In genomic region chr10:133456041-133456951, GRCh38 we compare ENCODE assay signal across 32 cellular contexts. TPM values are rescaled to one million over a fixed set of nuclear protein-coding genes. Genes with fewer than 3 reads are reported as not detected.
DNase-seq lines count a peak whose midpoint lies in the region; ATAC-seq, FAIRE-seq and TF ChIP-seq lines count a peak whose summit lies in the region.
"Had no signal": no experiment of that assay in that cellular context is flagged by ENCODE, and none has a peak within 500 bp of the region (broad histone marks: within the 10 kb centered on the region; RNA-seq: fewer than 3 reads in every experiment).

No MANE protein-coding gene starts in this region.

- 84% methylated on average over 12 of the region's 46 CpGs for WGBS in mammary epithelial cell (ENCODE audit: low coverage, missing lambda C conversion rate)
- WGBS in lung, 2 donors: 87 to 91% methylated on average over 46 of the region's 46 CpGs

- H3K9me3 Mint-ChIP-seq in HFFc6: no peaks in the 10 kb centered on the region; the same call in 1 of the 2 replicates
- H3K9me3 Mint-ChIP-seq: CD4-positive, alpha-beta T cell; T-helper 1 cell treated with Interleukin-12 subunit alpha and Interleukin-12 subunit beta and Interleukin-4 antibody, amounts not matched to agents 30 μg/mL and 1 μg/mL, for 36 hours had no signal

- in situ Hi-C loops in mammary epithelial cell (cut with MboI; ENCODE audit: low sequenced_read_pairs in 2 of 2): no loop called here

- H3K4me2 ChIP-seq in mammary epithelial cell (ENCODE audit: insufficient read depth, low read depth, low read length): no peak overlapping the region

- H3K36me3 ChIP-seq in breast epithelium: no peaks in the 10 kb centered on the region
- no peaks in the 10 kb centered on the region for H3K36me3 ChIP-seq in mammary epithelial cell (ENCODE audit: insufficient read depth, low read length)
- no peaks in the 10 kb centered on the region for H3K36me3 ChIP-seq in lung (ENCODE audit: control insufficient read depth in 2 of 2, insufficient read depth in 2 of 2, low read length in 2 of 2)
- H3K36me3 ChIP-seq: ascending aorta, cardiac muscle cell, pancreas, uterus had no signal

- no peaks in the 10 kb centered on the region for H4K20me1 ChIP-seq in mammary epithelial cell (ENCODE audit: insufficient read depth, low read length)

- no peaks in the 10 kb centered on the region for H3K79me2 ChIP-seq in mammary epithelial cell (ENCODE audit: insufficient read depth, low read length)

- no TSS peak for BruUV-seq in mammary epithelial cell (replicated peaks; lab: Mats Ljungman, UMichigan)

- DNase-seq in breast epithelium (ENCODE audit: low spot score in 2 of 2) (peak; percentile 2 to 47), mammary epithelial cell (no peak), T-helper 17 cell (no peak), lung (ENCODE audit: low spot score) (peak; percentile 27), urothelium cell line (ENCODE audit: low spot score) (no peak), DMS79 (lab: John Stamatoyannopoulos, UW) (no peak), HFFc6 (no peak)
- no peak for DNase-seq in stimulated activated CD4-positive, alpha-beta T cell treated with anti-CD3 and anti-CD28 coated beads, Interleukin-4, amount 100 ng/mL, for 1 hour
- DNase-seq: activated CD4-positive, CD25-positive, alpha-beta regulatory T cell treated with anti-CD3 and anti-CD28 coated beads, Interleukin-2, amount 50 U/mL, for 72 hours; activated CD8-positive, alpha-beta memory T cell treated with anti-CD3 and anti-CD28 coated beads for 24 hours; activated gamma-delta T cell treated with Interleukin-2 at 50 U/mL for 16 hours; activated T-cell treated with anti-CD3 and anti-CD28 coated beads for 4 hours; CD4-positive, alpha-beta T cell; foreskin fibroblast; NCI-H1105 treated with DMSO at 0.1 percent for 48 hours; NCI-H1930; NCI-H2171 treated with DMSO at 0.1 percent for 48 hours; NCI-H510A treated with DMSO at 0.1 percent for 48 hours; OCI-M1; retina; stimulated activated naive CD4-positive, alpha-beta T cell had no signal

- H3K9ac ChIP-seq in mammary epithelial cell (ENCODE audit: insufficient read depth, low read length): no peak overlapping the region

- H3K4me3 Mint-ChIP-seq in T-helper 17 cell: peak overlapping the region; percentile 31
- H3K4me3 Mint-ChIP-seq in HFFc6: no peak overlapping the region
- H3K4me3 Mint-ChIP-seq: CD4-positive, alpha-beta T cell; nephron; T-helper 1 cell treated with Interleukin-12 subunit alpha and Interleukin-12 subunit beta and Interleukin-4 antibody, amounts not matched to agents 30 μg/mL and 1 μg/mL, for 36 hours had no signal

- H3K27me3 ChIP-seq in breast epithelium (no peaks in the 10 kb centered on the region), mammary epithelial cell (ENCODE audit: insufficient read depth, low read length) (no peaks in the 10 kb centered on the region), lung (ENCODE audit: control insufficient read depth, insufficient read depth) (no peaks in the 10 kb centered on the region)
- H3K27me3 ChIP-seq: ascending aorta, cardiac muscle cell, pancreas, uterus had no signal

- TF ChIP-seq POLR2A in breast epithelium (IDR thresholded peaks at IDR 0.05): no peak

- no peak for TF ChIP-seq CTCF in breast epithelium (IDR thresholded peaks at IDR 0.05)
- no peak for TF ChIP-seq CTCF in mammary epithelial cell (conservative IDR thresholded peaks at IDR 0.05 in 1 of 2, IDR thresholded peaks at IDR 0.05 in 1 of 2; ENCODE audit: extremely low read depth in 1 of 2, insufficient read depth in 1 of 2, low read depth in 1 of 2, low read length in 2 of 2)
- TF ChIP-seq CTCF in lung (IDR thresholded peaks at IDR 0.05; ENCODE audit: control extremely low read depth, extremely low read depth): no peak
- no peak for TF ChIP-seq CTCF in HFFc6 (IDR thresholded peaks at IDR 0.05)

- CTCF ChIA-PET in mammary epithelial cell (lab: Charles Lee; ENCODE audit: low non-redundant PET): no interaction called here

- peaks cover 6% of the 10 kb centered on the region for H3K36me3 Mint-ChIP-seq in T-helper 17 cell (ENCODE audit: low read depth)
- H3K36me3 Mint-ChIP-seq in HFFc6 (ENCODE audit: low read depth): peaks cover 12% of the 10 kb centered on the region

- peak; percentile 37 for FAIRE-seq in urothelium cell line (lab: Jason Lieb, UNC)
- FAIRE-seq: islet of Langerhans, pancreas had no signal

- no peak for ATAC-seq in T-helper 17 cell
- ATAC-seq in lung (ENCODE audit: insufficient read depth, low FRiP score): no peak
- ATAC-seq: pancreas, SK-N-SH treated with all-trans-retinoic acid at 6 μM for 48 hours had no signal

- H3K9me3 ChIP-seq in breast epithelium (peaks cover 0 to 7% of the 10 kb centered on the region in 2 donors), mammary epithelial cell (replicated peaks; ENCODE audit: insufficient read depth, low read length) (peaks cover 29% of the 10 kb centered on the region), T-helper 17 cell (ENCODE audit: control insufficient read depth, low read length, poor library complexity, severe bottlenecking) (no peaks in the 10 kb centered on the region), lung (ENCODE audit: control insufficient read depth in 2 of 2, insufficient read depth in 1 of 2, low read length in 1 of 2) (peaks cover 0 to 2% of the 10 kb centered on the region in 2 donors)
- H3K9me3 ChIP-seq: ascending aorta, pancreas, uterus had no signal

- dilution Hi-C loops in mammary epithelial cell (cut with HindIII; ENCODE audit: low sequenced_read_pairs): no loop called here

- no peak overlapping the region for H2AFZ ChIP-seq in mammary epithelial cell (ENCODE audit: low read depth, low read length)

- H3K4me1 ChIP-seq in breast epithelium: no peaks in the 10 kb centered on the region
- H3K4me1 ChIP-seq in mammary epithelial cell (ENCODE audit: insufficient read depth, low read length): no peaks in the 10 kb centered on the region
- H3K4me1 ChIP-seq in lung (ENCODE audit: control insufficient read depth in 2 of 2, insufficient read depth in 2 of 2, low read length in 2 of 2): no peaks in the 10 kb centered on the region
- H3K4me1 ChIP-seq: ascending aorta, pancreas, uterus had no signal

- H3K4me3 ChIP-seq in breast epithelium (no peak overlapping the region), mammary epithelial cell (replicated peaks in 1 of 3; ENCODE audit: insufficient read depth in 1 of 3, low read depth in 2 of 3, low read length in 3 of 3) (no peak overlapping the region), lung (no peak overlapping the region)
- H3K4me3 ChIP-seq: ascending aorta, cardiac muscle cell, pancreas, skin epidermis, uterus had no signal

- H3K27ac ChIP-seq in breast epithelium: no peak overlapping the region
- no peak overlapping the region for H3K27ac ChIP-seq in mammary epithelial cell (ENCODE audit: insufficient read depth, low read depth, low read length)
- H3K27ac ChIP-seq in lung (ENCODE audit: low read depth in 1 of 2, low read length in 1 of 2): no peak overlapping the region
- H3K27ac ChIP-seq: ascending aorta, cardiac muscle cell, pancreas, skin epidermis, uterus had no signal

- H3K4me1 Mint-ChIP-seq in T-helper 17 cell (peaks cover 21% of the 10 kb centered on the region), HFFc6 (ENCODE audit: low read depth) (no peaks in the 10 kb centered on the region)
- H3K4me1 Mint-ChIP-seq: nephron had no signal

- H3K27me3 Mint-ChIP-seq in T-helper 17 cell (no peaks in the 10 kb centered on the region), HFFc6 (ENCODE audit: insufficient read depth) (peaks cover 2% of the 10 kb centered on the region; the same call in 1 of the 2 replicates)
- H3K27me3 Mint-ChIP-seq: CD4-positive, alpha-beta T cell had no signal

- intact Hi-C loops in breast epithelium (cut with DNase I; ENCODE audit: low total_unique reads): no loop called here
- intact Hi-C loops in mammary epithelial cell (cut with micrococcal nuclease): no loop called here

- peak overlapping the region; percentile 47 for H3K27ac Mint-ChIP-seq in T-helper 17 cell
- H3K27ac Mint-ChIP-seq in HFFc6: no peak overlapping the region
- H3K27ac Mint-ChIP-seq: CD4-positive, alpha-beta T cell; nephron; T-helper 1 cell treated with Interleukin-12 subunit alpha and Interleukin-12 subunit beta and Interleukin-4 antibody, amounts not matched to agents 30 μg/mL and 1 μg/mL, for 36 hours had no signal

RNA-seq across cellular contexts. Expression of gene SCART1, which starts 2.6 kb away (rescaled TPM):
- 1 to 10 TPM; 1.4 to 3.7 (median 2.9) TPM for total RNA-seq in breast epithelium
- 1 to 10 TPM; 1.3 to 4.4 TPM for total RNA-seq in mammary epithelial cell
- polyA plus RNA-seq in mammary epithelial cell: 0.67 TPM
- polyA minus RNA-seq in mammary epithelial cell: not detected
- total RNA-seq in T-helper 17 cell: 10 to 100 TPM; 20.6 to 38.6 TPM
- total RNA-seq in lung: 1 to 10 TPM; 3.4 to 4.8 TPM
- polyA plus RNA-seq in lung: under 1 TPM; 0.33 to 0.69 TPM
- 1 to 10 TPM in 3 of 6 experiments, under 1 TPM in 3; 0.59 to 1.3 (median 1.0) TPM for total RNA-seq in HFFc6 (2021; fragmentation: NEBNext Ultra II Directional; extraction: Animal tissue kit (Norgen Biotek cat#: 25700))

RNA-seq across cellular contexts. Expression of gene SPRN, which starts 31.9 kb away (rescaled TPM):
- total RNA-seq in breast epithelium: under 1 TPM in 1 of 3 donors, not detected in 2; 0.33 TPM
- total RNA-seq in mammary epithelial cell: 1 to 10 TPM in 1 of 2 donors, under 1 TPM in 1; 0.33 to 3.7 TPM
- 0.37 TPM for polyA plus RNA-seq in mammary epithelial cell
- not detected for polyA minus RNA-seq in mammary epithelial cell
- not detected for total RNA-seq in T-helper 17 cell
- total RNA-seq in lung: under 1 TPM; 0.15 to 0.34 TPM
- polyA plus RNA-seq in lung: under 1 TPM; 0.11 to 0.16 TPM
- 1 to 10 TPM in 2 of 6 experiments, under 1 TPM in 4; 0.31 to 2.9 (median 0.40) TPM for total RNA-seq in HFFc6 (2021; fragmentation: NEBNext Ultra II Directional; extraction: Animal tissue kit (Norgen Biotek cat#: 25700))
- total RNA-seq: ascending aorta; CD4-positive, alpha-beta T cell; HT-29; M059J had no signal

Comparison
In these comparisons a context has a peak if more than half of its experiments do, and no peak if none do; other contexts are left out.
1. DNase-seq: peak in breast epithelium (2 of 2) and lung (single experiment); none in mammary epithelial cell (single experiment), T-helper 17 cell (0 of 3), urothelium cell line (single experiment), DMS79 (single experiment), stimulated activated CD4-positive, alpha-beta T cell treated with anti-CD3 and anti-CD28 coated beads, Interleukin-4, amount 100 ng/mL, for 1 hour (single experiment) and HFFc6 (single experiment).